ENCODE assay signal across 16 cellular contexts in the genomic region with DNA sequence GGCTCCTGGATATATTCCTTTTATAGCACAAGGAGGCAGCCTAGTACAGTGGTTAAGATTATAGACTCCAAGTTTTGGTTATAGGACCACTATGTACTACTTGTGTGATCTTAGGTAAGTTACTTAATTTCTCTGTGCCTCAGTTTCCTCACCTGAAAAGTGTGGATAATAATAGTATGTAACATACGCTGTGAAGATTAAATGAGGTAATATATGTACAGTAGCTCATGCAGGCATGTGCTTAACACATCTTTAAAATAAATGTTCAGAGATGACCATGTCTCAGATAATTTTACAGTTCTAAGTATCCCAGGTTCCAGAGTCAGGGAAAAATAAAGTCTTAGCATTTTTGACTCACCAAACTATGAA. TPM values are rescaled to one million over a fixed set of nuclear protein-coding genes. Genes with fewer than 3 reads are reported as not detected.
DNase-seq lines count a peak whose midpoint lies in the region; ATAC-seq, FAIRE-seq and TF ChIP-seq lines count a peak whose summit lies in the region.
"Had no signal": no experiment of that assay in that cellular context is flagged by ENCODE, and none has a peak within 500 bp of the region (broad histone marks: within the 10 kb centered on the region; RNA-seq: fewer than 3 reads in every experiment).

No MANE protein-coding gene starts in this region.

- H3K4me1 Mint-ChIP-seq in astrocyte (ENCODE audit: low read depth, unreplicated experiment): peaks cover 34% of the 10 kb centered on the region
- H3K4me1 Mint-ChIP-seq: CD4-positive, alpha-beta memory T cell had no signal

- H3K9me3 ChIP-seq in HEK293 (ENCODE audit: control insufficient read depth, insufficient read depth, low read depth, low read length) (no peaks in the 10 kb centered on the region), astrocyte (ENCODE audit: insufficient read depth, low read depth, low read length) (no peaks in the 10 kb centered on the region), hepatocyte (ENCODE audit: low read depth) (no peaks in the 10 kb centered on the region), thoracic aorta (no peaks in the 10 kb centered on the region)
- H3K9me3 ChIP-seq: BLaER1 had no signal

- no peak for ATAC-seq in thoracic aorta (ENCODE audit: insufficient number of reproducible peaks, low FRiP score, low read depth)
- ATAC-seq in HG03439 (IDR thresholded peaks at IDR 0.05; ENCODE audit: unreplicated experiment): no peak
- ATAC-seq in HG03460 (IDR thresholded peaks at IDR 0.05; ENCODE audit: unreplicated experiment): no peak
- ATAC-seq: Panc1, Right ventricle myocardium inferior had no signal

- no peak overlapping the region for H3K9ac ChIP-seq in astrocyte (ENCODE audit: low read length)
- H3K9ac ChIP-seq: BLaER1 had no signal

- H3K79me2 ChIP-seq in astrocyte (ENCODE audit: insufficient read depth, low read length): no peaks in the 10 kb centered on the region
- no peaks in the 10 kb centered on the region for H3K79me2 ChIP-seq in hepatocyte

- H4K20me1 ChIP-seq in astrocyte (ENCODE audit: insufficient read depth, low read length) (no peaks in the 10 kb centered on the region), hepatocyte (ENCODE audit: insufficient read depth, poor library complexity, severe bottlenecking) (no peaks in the 10 kb centered on the region)
- H4K20me1 ChIP-seq: BLaER1 had no signal

- peak overlapping the region; percentile 67 for H3K27ac Mint-ChIP-seq in astrocyte (ENCODE audit: unreplicated experiment)
- H3K27ac Mint-ChIP-seq: CD4-positive, alpha-beta memory T cell had no signal

- CTCF ChIA-PET in HEK293 (lab: Yijun Ruan, JAX): interaction anchor here (0.6 to 7.5 kb wide), 9 partner anchors 8 to 715 kb away, joined by 3 to 73 read pairs (median 5); partner anchors contain the start of gene TRABD2B

- no peaks in the 10 kb centered on the region for H3K9me2 ChIP-seq in hepatocyte (replicated peaks; ENCODE audit: insufficient read depth)

- H3K4me3 ChIP-seq in HEK293 (ENCODE audit: low read depth, low read length) (no peak overlapping the region), astrocyte (ENCODE audit: insufficient read depth, low read depth, low read length) (no peak overlapping the region), hepatocyte (no peak overlapping the region), thoracic aorta (no peak overlapping the region)
- H3K4me3 ChIP-seq: BLaER1 had no signal

- no peak for DNase-seq in astrocyte (ENCODE audit: low read depth)
- no peak for DNase-seq in hepatocyte (ENCODE audit: low spot score)
- DNase-seq in thoracic aorta (ENCODE audit: low spot score): no peak
- no peak for DNase-seq in NCI-H774 (lab: John Stamatoyannopoulos, UW)
- DNase-seq: CD4-positive, alpha-beta memory T cell; GF-D8; H7; NCI-H446 had no signal

- H3K9me3 Mint-ChIP-seq in astrocyte (ENCODE audit: unreplicated experiment): peaks cover 5% of the 10 kb centered on the region
- H3K9me3 Mint-ChIP-seq: CD4-positive, alpha-beta memory T cell had no signal

- no peak overlapping the region for H3K4me3 Mint-ChIP-seq in astrocyte (ENCODE audit: unreplicated experiment)
- H3K4me3 Mint-ChIP-seq: CD4-positive, alpha-beta memory T cell had no signal

- H2AFZ ChIP-seq in astrocyte (ENCODE audit: low read depth, low read length): no peak overlapping the region
- no peak overlapping the region for H2AFZ ChIP-seq in hepatocyte

- H3K27me3 Mint-ChIP-seq in astrocyte (ENCODE audit: low read depth, unreplicated experiment): peaks cover 28% of the 10 kb centered on the region

- TF ChIP-seq CTCF in HEK293 (tag by site-specific recombination; IDR thresholded peaks at IDR 0.05) (no peak), astrocyte (IDR thresholded peaks at IDR 0.05; ENCODE audit: insufficient read depth, low read depth, low read length) (no peak), hepatocyte (IDR thresholded peaks at IDR 0.05; ENCODE audit: poor library complexity) (no peak), thoracic aorta (IDR thresholded peaks at IDR 0.05) (no peak)

- peak overlapping the region; percentile 39 for H3K4me2 ChIP-seq in astrocyte (ENCODE audit: low read length)
- peak overlapping the region; percentile 50 for H3K4me2 ChIP-seq in hepatocyte
- H3K4me2 ChIP-seq: BLaER1 had no signal

- H3K4me1 ChIP-seq in HEK293 (ENCODE audit: control insufficient read depth, insufficient read depth, low read length): peaks cover 13% of the 10 kb centered on the region
- peaks cover 24% of the 10 kb centered on the region for H3K4me1 ChIP-seq in astrocyte (ENCODE audit: insufficient read depth, low read length)
- H3K4me1 ChIP-seq in hepatocyte (ENCODE audit: insufficient read depth): peaks cover 75% of the 10 kb centered on the region
- peaks cover 17 to 45% of the 10 kb centered on the region in 2 donors for H3K4me1 ChIP-seq in thoracic aorta (ENCODE audit: control insufficient read depth in 1 of 2, low read depth in 2 of 2)

- no peaks in the 10 kb centered on the region for H3K27me3 ChIP-seq in astrocyte (ENCODE audit: insufficient read depth, low read length)
- H3K27me3 ChIP-seq in hepatocyte: no peaks in the 10 kb centered on the region
- no peaks in the 10 kb centered on the region for H3K27me3 ChIP-seq in thoracic aorta (replicated peaks; ENCODE audit: insufficient read depth)
- H3K27me3 ChIP-seq: BLaER1 had no signal

- 93% methylated on average over 1 of the region's 1 CpG for WGBS in hepatocyte (ENCODE audit: low lambda C conversion rate, missing lambda C conversion rate)

- no peaks in the 10 kb centered on the region for H3K36me3 Mint-ChIP-seq in astrocyte (ENCODE audit: low read depth, unreplicated experiment)
- H3K36me3 Mint-ChIP-seq: CD4-positive, alpha-beta memory T cell had no signal

- H3K36me3 ChIP-seq in HEK293 (ENCODE audit: control insufficient read depth in 2 of 2, insufficient read depth in 1 of 2, low read length in 2 of 2): no peaks in the 10 kb centered on the region
- H3K36me3 ChIP-seq in astrocyte (ENCODE audit: insufficient read depth, low read length): no peaks in the 10 kb centered on the region
- no peaks in the 10 kb centered on the region for H3K36me3 ChIP-seq in hepatocyte (replicated peaks; ENCODE audit: insufficient read depth, low read depth)
- H3K36me3 ChIP-seq in thoracic aorta: no peaks in the 10 kb centered on the region
- H3K36me3 ChIP-seq: BLaER1 had no signal

- POLR2A ChIA-PET in HEK293 (lab: Yijun Ruan, JAX): interaction anchor here (0.5 to 1.6 kb wide), 8 partner anchors 10 to 672 kb away, joined by 3 to 8 read pairs (median 4); partner anchors contain the start of gene SPATA6

- FAIRE-seq in astrocyte (lab: Jason Lieb, UNC): no peak
- FAIRE-seq: A204.1 had no signal

- H3K27ac ChIP-seq in HEK293 (ENCODE audit: extremely low read depth, low read depth, low read length) (no peak overlapping the region), astrocyte (ENCODE audit: low read depth, low read length) (no peak overlapping the region), hepatocyte (peak overlapping the region; percentile 65), thoracic aorta (peak overlapping the region; percentile 61 to 77)
- H3K27ac ChIP-seq: BLaER1 had no signal

TF ChIP-seq in HEK293, 187 proteins besides CTCF, POLR2A, EP300 and RAD21:
- TF ChIP-seq KLF9 (tag by site-specific recombination; IDR thresholded peaks at IDR 0.05; ENCODE audit: low read depth) (no peak), ZNF133 (tag by site-specific recombination; IDR thresholded peaks at IDR 0.05) (no peak), ZNF248 (tag by site-specific recombination; IDR thresholded peaks at IDR 0.05) (no peak), ZBTB49 (tag by site-specific recombination; IDR thresholded peaks at IDR 0.05; ENCODE audit: low read depth) (no peak), ZSCAN16 (tag by site-specific recombination; IDR thresholded peaks at IDR 0.05) (no peak), ZNF146 (tag by site-specific recombination; IDR thresholded peaks at IDR 0.05) (no peak), ZNF664 (tag by site-specific recombination; IDR thresholded peaks at IDR 0.05) (peak; percentile 94)
- TF ChIP-seq, protein P1, sequence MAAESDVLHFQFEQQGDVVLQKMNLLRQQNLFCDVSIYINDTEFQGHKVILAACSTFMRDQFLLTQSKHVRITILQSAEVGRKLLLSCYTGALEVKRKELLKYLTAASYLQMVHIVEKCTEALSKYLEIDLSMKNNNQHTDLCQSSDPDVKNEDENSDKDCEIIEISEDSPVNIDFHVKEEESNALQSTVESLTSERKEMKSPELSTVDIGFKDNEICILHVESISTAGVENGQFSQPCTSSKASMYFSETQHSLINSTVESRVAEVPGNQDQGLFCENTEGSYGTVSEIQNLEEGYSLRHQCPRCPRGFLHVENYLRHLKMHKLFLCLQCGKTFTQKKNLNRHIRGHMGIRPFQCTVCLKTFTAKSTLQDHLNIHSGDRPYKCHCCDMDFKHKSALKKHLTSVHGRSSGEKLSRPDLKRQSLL (tag by site-specific recombination; IDR thresholded peaks at IDR 0.05): no peak

RNA-seq across cellular contexts. Expression of gene TRABD2B, which starts 55.7 kb away (rescaled TPM):
- total RNA-seq in astrocyte (0.89 and 1.8 TPM in 2 replicates), hepatocyte (0.60 and 1.00 TPM in 2 replicates), thoracic aorta (10 to 100 TPM in 1 of 2 donors, 1 to 10 TPM in 1; 3.8 to 10.7 TPM)
- polyA plus RNA-seq in hepatocyte: 2.3 and 4.9 TPM in 2 replicates
- total RNA-seq: CD4-positive, alpha-beta memory T cell; LHCN-M2 had no signal
- polyA plus RNA-seq: CD4-positive, alpha-beta memory T cell had no signal

Comparison
In these comparisons a context has a peak if more than half of its experiments do, and no peak if none do; other contexts are left out.
1. H3K27ac ChIP-seq: peak in hepatocyte (single experiment) and thoracic aorta (2 of 2); none in HEK293 (single experiment) and astrocyte (single experiment).